ENCODE assay signal across 13 cellular contexts in genomic region chr3:136909187-136909586, GRCh38. TPM values are rescaled to one million over a fixed set of nuclear protein-coding genes. Genes with fewer than 3 reads are reported as not detected.
DNase-seq lines count a peak whose midpoint lies in the region; ATAC-seq and TF ChIP-seq lines count a peak whose summit lies in the region.
"Had no signal": no experiment of that assay in that cellular context is flagged by ENCODE, and none has a peak within 500 bp of the region (broad histone marks: within the 10 kb centered on the region; RNA-seq: fewer than 3 reads in every experiment).

No MANE protein-coding gene starts in this region.

- no peak overlapping the region for H3K9ac ChIP-seq in Loucy (ENCODE audit: low read depth, low read length, poor library complexity, severe bottlenecking)
- H3K9ac ChIP-seq in neural progenitor cell: no peak overlapping the region

- H3K36me3 ChIP-seq in Loucy (ENCODE audit: insufficient read depth, low read length): peaks cover 13% of the 10 kb centered on the region; the same call in 1 of the 2 replicates
- H3K36me3 ChIP-seq in neural progenitor cell: peaks cover 4% of the 10 kb centered on the region
- H3K36me3 ChIP-seq: brain microvascular endothelial cell had no signal

- H3K27me3 Mint-ChIP-seq in neural progenitor cell (ENCODE audit: insufficient read depth, low read depth): no peaks in the 10 kb centered on the region

- H3K27ac ChIP-seq in neural progenitor cell: no peak overlapping the region
- H3K27ac ChIP-seq: brain microvascular endothelial cell, SJSA1 had no signal

- H3K4me3 Mint-ChIP-seq in neural progenitor cell: no peak overlapping the region

- DNase-seq in left lobe of liver (ENCODE audit: low spot score): no peak
- DNase-seq in neural progenitor cell (ENCODE audit: low spot score): no peak
- no peak for DNase-seq in SW480 (ENCODE audit: low spot score)
- no peak for DNase-seq in glomerular visceral epithelial cell (ENCODE audit: extremely low spot score)
- no peak for DNase-seq in RKO (ENCODE audit: low spot score)
- DNase-seq: brain microvascular endothelial cell, MV-4-11, trophoblast cell had no signal

- H3K27me3 ChIP-seq in Loucy (ENCODE audit: insufficient read depth, low read length, poor library complexity, severe bottlenecking) (no peaks in the 10 kb centered on the region), neural progenitor cell (no peaks in the 10 kb centered on the region)
- H3K27me3 ChIP-seq: brain microvascular endothelial cell, SJSA1 had no signal

- TF ChIP-seq CTCF in Loucy (conservative IDR thresholded peaks at IDR 0.05; ENCODE audit: low read length) (no peak), neural progenitor cell (IDR thresholded peaks at IDR 0.05) (no peak)

- H3K4me3 ChIP-seq in Loucy (ENCODE audit: low read length, poor library complexity, severe bottlenecking) (no peak overlapping the region), neural progenitor cell (no peak overlapping the region)
- H3K4me3 ChIP-seq: SJSA1, skin epidermis had no signal

- peaks cover 55% of the 10 kb centered on the region for H3K36me3 Mint-ChIP-seq in neural progenitor cell

- peak; percentile 74 for ATAC-seq in GM18498 (IDR thresholded peaks at IDR 0.05; ENCODE audit: unreplicated experiment)
- ATAC-seq in GM19463 (IDR thresholded peaks at IDR 0.05; ENCODE audit: unreplicated experiment): peak; percentile 62
- ATAC-seq in left lobe of liver: peak; percentile 26

- H3K9me3 Mint-ChIP-seq in neural progenitor cell: peaks cover 75% of the 10 kb centered on the region

- H3K4me2 ChIP-seq in Loucy (ENCODE audit: low read depth, low read length, poor library complexity, severe bottlenecking) (peak overlapping the region; percentile 59), neural progenitor cell (no peak overlapping the region)

- H3K9me2 ChIP-seq in Loucy (replicated peaks; ENCODE audit: low read depth, low read length): no peaks in the 10 kb centered on the region

- no peak overlapping the region for H3K27ac Mint-ChIP-seq in neural progenitor cell

- H3K4me1 ChIP-seq in Loucy (ENCODE audit: insufficient read depth, low read length, poor library complexity, severe bottlenecking) (peaks cover 69% of the 10 kb centered on the region), neural progenitor cell (peaks cover 5% of the 10 kb centered on the region)
- H3K4me1 ChIP-seq: SJSA1 had no signal

- H2AFZ ChIP-seq in Loucy (ENCODE audit: low read length) (no peak overlapping the region), neural progenitor cell (replicated peaks) (no peak overlapping the region)

- H4K20me1 ChIP-seq in Loucy (ENCODE audit: insufficient read depth, low read length, poor library complexity, severe bottlenecking): peaks cover 64% of the 10 kb centered on the region
- H4K20me1 ChIP-seq in neural progenitor cell (ENCODE audit: low read depth): peaks cover 22% of the 10 kb centered on the region

- H3K9me3 ChIP-seq in Loucy (ENCODE audit: insufficient read depth, low read depth, low read length) (peaks cover 12% of the 10 kb centered on the region; the same call in 1 of the 2 replicates), neural progenitor cell (ENCODE audit: low read depth) (no peaks in the 10 kb centered on the region)

- H3K79me2 ChIP-seq in Loucy (ENCODE audit: insufficient read depth, low read length): peaks cover 100% of the 10 kb centered on the region
- H3K79me2 ChIP-seq in neural progenitor cell (ENCODE audit: low read depth): peaks cover 100% of the 10 kb centered on the region

- no peaks in the 10 kb centered on the region for H3K4me1 Mint-ChIP-seq in neural progenitor cell

- H3F3A ChIP-seq in Loucy (ENCODE audit: low read depth) (peaks cover 5% of the 10 kb centered on the region; the same call in 1 of the 2 replicates), neural progenitor cell (ENCODE audit: low read depth) (no peaks in the 10 kb centered on the region)

RNA-seq across cellular contexts. Expression of gene NCK1, which starts 47.2 kb away (rescaled TPM):
- 19.0 TPM for total RNA-seq in left lobe of liver
- total RNA-seq in neural progenitor cell (ENCODE audit: low replicate concordance): 28.3 and 46.5 TPM in 2 replicates

RNA-seq across cellular contexts. Expression of gene IL20RB, which starts 48.6 kb away (rescaled TPM):
- total RNA-seq in left lobe of liver: 6.9 TPM
- total RNA-seq in neural progenitor cell (ENCODE audit: low replicate concordance): 2.0 and 2.5 TPM in 2 replicates
